In genomic region chr7:92750961-92751360, GRCh38 we compare ENCODE assay signal across 25 cellular contexts.
A peak's percentile ranks its signal among the peaks of the same experiment; 100 is the strongest.
DNase-seq lines count a peak whose midpoint lies in the region; ATAC-seq, FAIRE-seq and TF ChIP-seq lines count a peak whose summit lies in the region.
"Had no signal": no experiment of that assay in that cellular context is flagged by ENCODE, and none has a peak within 500 bp of the region (broad histone marks: within the 10 kb centered on the region; RNA-seq: fewer than 3 reads in every experiment).

No MANE protein-coding gene starts in this region.

- H4K20me1 ChIP-seq in astrocyte (ENCODE audit: insufficient read depth, low read length), result peaks cover 4% of the 10 kb centered on the region

- H3K9me3 ChIP-seq in Caco-2 (0 out of 2 replicates have a peak, but pooled peaks cover 4% of the 10 kb centered on the region), HUES48 (ENCODE audit: control insufficient read depth, insufficient read depth, low read length) (no peaks in the 10 kb centered on the region), astrocyte (ENCODE audit: insufficient read depth, low read depth, low read length) (no peaks in the 10 kb centered on the region), mesenchymal stem cell (ENCODE audit: control insufficient read depth, low read length) (no peaks in the 10 kb centered on the region), A673 (ENCODE audit: low read depth, low read length, poor library complexity, severe bottlenecking) (no peaks in the 10 kb centered on the region)
- H3K9me3 ChIP-seq in effector memory CD4-positive, alpha-beta T cell (ENCODE audit: control insufficient read depth, low read length), result no peaks in the 10 kb centered on the region
- H3K9me3 ChIP-seq: gastrocnemius medialis, prostate gland, thyroid gland had no signal

- no peak overlapping the region for H2BK5ac ChIP-seq in mesenchymal stem cell (ENCODE audit: low read depth, low read length, poor library complexity, severe bottlenecking)

- FAIRE-seq in astrocyte (lab: Jason Lieb, UNC), result no peak
- FAIRE-seq: H1 had no signal

- H3K4me1 ChIP-seq in Caco-2 (peaks cover 43% of the 10 kb centered on the region), HUES48 (ENCODE audit: control insufficient read depth, insufficient read depth, low read length) (peaks cover 52% of the 10 kb centered on the region), astrocyte (ENCODE audit: insufficient read depth, low read length) (peaks cover 63% of the 10 kb centered on the region), mesenchymal stem cell (ENCODE audit: control insufficient read depth, insufficient read depth, low read depth, low read length) (peaks cover 5% of the 10 kb centered on the region), A673 (ENCODE audit: insufficient read depth, low read length, poor library complexity, severe bottlenecking) (peaks cover 7% of the 10 kb centered on the region)
- H3K4me1 ChIP-seq in effector memory CD4-positive, alpha-beta T cell (ENCODE audit: control insufficient read depth, insufficient read depth, low read length, poor library complexity, severe bottlenecking), result no peaks in the 10 kb centered on the region
- H3K4me1 ChIP-seq: gastrocnemius medialis, prostate gland had no signal

- ATAC-seq in GM21390 (IDR thresholded peaks at IDR 0.05; ENCODE audit: unreplicated experiment), result no peak
- ATAC-seq: gastrocnemius medialis, T-cell had no signal

- DNase-seq in Caco-2 (no peak), astrocyte (ENCODE audit: low read depth) (peak; percentile 65), mesenchymal stem cell (no peak), OCI-M1 (lab: John Stamatoyannopoulos, UW) (no peak), A673 (ENCODE audit: low spot score) (no peak)
- no peak for DNase-seq in effector memory CD4-positive, alpha-beta T cell
- DNase-seq: activated CD4-positive, alpha-beta T cell treated with anti-CD3 and anti-CD28 coated beads for 4 hours; activated effector memory CD4-positive, alpha-beta T cell treated with anti-CD3 and anti-CD28 coated beads, Interleukin-2, amount 50 U/mL, for 16 hours; CD4-positive, alpha-beta memory T cell; DMS79; gastrocnemius medialis; mesendoderm; NCI-H1105; NCI-H2029 treated with DMSO at 0.1 percent for 48 hours; NCI-H446 treated with DMSO at 0.1 percent for 48 hours; stimulated activated CD4-positive, alpha-beta T cell treated with anti-CD3 and anti-CD28 coated beads, Interleukin-2, amount 100 ng/mL, for 48 hours; stimulated activated naive CD4-positive, alpha-beta T cell treated with Interleukin-2 at 50 U/mL for 16 hours; T-cell; thyroid gland had no signal

- BruUV-seq in Caco-2 (replicated peaks; lab: Mats Ljungman, UMichigan), result no TSS peak
- no TSS peak for BruUV-seq in A673 (replicated peaks; lab: Mats Ljungman, UMichigan)

- 80% methylated on average over 1 of the region's 5 CpGs for WGBS in mesenchymal stem cell

- H3K27ac Mint-ChIP-seq in Caco-2 (ENCODE audit: unreplicated experiment) (peak overlapping the region; percentile 26), astrocyte (ENCODE audit: unreplicated experiment) (peak overlapping the region; percentile 93)
- H3K27ac Mint-ChIP-seq: nephron, T-cell had no signal

- H4K8ac ChIP-seq in mesenchymal stem cell (ENCODE audit: low read length), result no peak overlapping the region

- no peak overlapping the region for H2BK15ac ChIP-seq in mesenchymal stem cell (ENCODE audit: low read depth, poor library complexity, severe bottlenecking)

- H3K9ac ChIP-seq in HUES48 (ENCODE audit: low read depth, low read length), result no peak overlapping the region
- peak overlapping the region; percentile 5 for H3K9ac ChIP-seq in astrocyte (ENCODE audit: low read length)
- no peak overlapping the region for H3K9ac ChIP-seq in mesenchymal stem cell (ENCODE audit: low read length)

- POLR2A ChIA-PET in Caco-2 (lab: Charles Lee), result no interaction called here
- POLR2A ChIA-PET in A673 (lab: Charles Lee; ENCODE audit: low non-redundant PET), result no interaction called here

- no peak overlapping the region for H2AK5ac ChIP-seq in mesenchymal stem cell (ENCODE audit: low read length, severe bottlenecking)

- peaks cover 60% of the 10 kb centered on the region for H3K36me3 Mint-ChIP-seq in Caco-2 (ENCODE audit: insufficient read depth, unreplicated experiment)
- H3K36me3 Mint-ChIP-seq in astrocyte (ENCODE audit: low read depth, unreplicated experiment), result peaks cover 16% of the 10 kb centered on the region

- no peak overlapping the region for H2BK12ac ChIP-seq in mesenchymal stem cell (ENCODE audit: low read length in 2 of 2)

- H3K18ac ChIP-seq in mesenchymal stem cell (ENCODE audit: low read depth in 1 of 2, low read length in 2 of 2), result no peak overlapping the region

- H3K14ac ChIP-seq in mesenchymal stem cell (ENCODE audit: low read length in 2 of 2), result no peak overlapping the region

- intact Hi-C loops in Caco-2 (cut with micrococcal nuclease; ENCODE audit: unreplicated experiment) (no loop called here), A673 (cut with micrococcal nuclease; ENCODE audit: unreplicated experiment) (no loop called here)

- H3K4me2 ChIP-seq in astrocyte (ENCODE audit: low read length), result no peak overlapping the region
- no peak overlapping the region for H3K4me2 ChIP-seq in mesenchymal stem cell (ENCODE audit: low read length, poor library complexity, severe bottlenecking)

- no peak overlapping the region for H2BK120ac ChIP-seq in mesenchymal stem cell (ENCODE audit: low read depth, low read length)

- peaks cover 3% of the 10 kb centered on the region for H3K79me1 ChIP-seq in mesenchymal stem cell (replicated peaks; ENCODE audit: low read length, poor library complexity, severe bottlenecking)

- H3K79me2 ChIP-seq in astrocyte (ENCODE audit: insufficient read depth, low read length), result peaks cover 82% of the 10 kb centered on the region

- CTCF ChIA-PET in Caco-2 (lab: Charles Lee) (no interaction called here), A673 (lab: Charles Lee) (no interaction called here)

- H4K91ac ChIP-seq in mesenchymal stem cell (ENCODE audit: low read length), result no peak overlapping the region

- H3K27me3 Mint-ChIP-seq in Caco-2 (ENCODE audit: insufficient read depth, unreplicated experiment) (no peaks in the 10 kb centered on the region), astrocyte (ENCODE audit: low read depth, unreplicated experiment) (no peaks in the 10 kb centered on the region)
- H3K27me3 Mint-ChIP-seq: CD4-positive, alpha-beta memory T cell; T-cell had no signal

- no peak overlapping the region for H3K4ac ChIP-seq in mesenchymal stem cell (ENCODE audit: low read depth in 1 of 2, low read length in 2 of 2)

- no peaks in the 10 kb centered on the region for H3K36me3 ChIP-seq in Caco-2 (ENCODE audit: control insufficient read depth, insufficient read depth, low read length)
- no peaks in the 10 kb centered on the region for H3K36me3 ChIP-seq in HUES48 (ENCODE audit: control insufficient read depth, insufficient read depth, low read length)
- H3K36me3 ChIP-seq in astrocyte (ENCODE audit: insufficient read depth, low read length), result no peaks in the 10 kb centered on the region
- H3K36me3 ChIP-seq in mesenchymal stem cell (ENCODE audit: control insufficient read depth in 1 of 2, insufficient read depth in 2 of 2, low read depth in 1 of 2, low read length in 2 of 2), result peaks cover 0 to 3% of the 10 kb centered on the region in 2 experiments
- H3K36me3 ChIP-seq in A673 (ENCODE audit: insufficient read depth, low read length, poor library complexity, severe bottlenecking), result no peaks in the 10 kb centered on the region
- no peaks in the 10 kb centered on the region for H3K36me3 ChIP-seq in effector memory CD4-positive, alpha-beta T cell (ENCODE audit: control insufficient read depth, insufficient read depth, low read length)
- H3K36me3 ChIP-seq: gastrocnemius medialis, prostate gland, thyroid gland had no signal

- no peak overlapping the region for H3K4me3 ChIP-seq in Caco-2 (ENCODE audit: low read depth, low read length)
- peak overlapping the region; percentile 7; the same call in 1 of the 2 replicates for H3K4me3 ChIP-seq in HUES48 (ENCODE audit: low read depth, low read length)
- no peak overlapping the region for H3K4me3 ChIP-seq in astrocyte (ENCODE audit: insufficient read depth, low read depth, low read length)
- no peak overlapping the region for H3K4me3 ChIP-seq in mesenchymal stem cell (ENCODE audit: insufficient read depth in 1 of 2, low read depth in 1 of 2, low read length in 2 of 2)
- H3K4me3 ChIP-seq in A673 (ENCODE audit: low read depth, low read length, poor library complexity, severe bottlenecking), result no peak overlapping the region
- H3K4me3 ChIP-seq in effector memory CD4-positive, alpha-beta T cell (ENCODE audit: insufficient read depth, low read depth, low read length, poor library complexity, severe bottlenecking), result no peak overlapping the region
- H3K4me3 ChIP-seq: gastrocnemius medialis, prostate gland, skin epidermis, thyroid gland had no signal

- peaks cover 21% of the 10 kb centered on the region for H3K4me1 Mint-ChIP-seq in Caco-2 (ENCODE audit: low read depth, unreplicated experiment)
- H3K4me1 Mint-ChIP-seq in astrocyte (ENCODE audit: low read depth, unreplicated experiment), result peaks cover 63% of the 10 kb centered on the region

- H3K23ac ChIP-seq in mesenchymal stem cell (ENCODE audit: low read length in 2 of 2), result no peak overlapping the region

- H3K27ac ChIP-seq in HUES48 (ENCODE audit: low read depth, low read length), result peak overlapping the region; percentile 43
- H3K27ac ChIP-seq in astrocyte (ENCODE audit: low read depth, low read length), result peak overlapping the region; percentile 96
- peak overlapping the region; percentile 92 for H3K27ac ChIP-seq in mesenchymal stem cell (ENCODE audit: low read length, poor library complexity, severe bottlenecking)
- H3K27ac ChIP-seq in A673 (ENCODE audit: low read depth, low read length, poor library complexity, severe bottlenecking), result no peak overlapping the region
- no peak overlapping the region for H3K27ac ChIP-seq in effector memory CD4-positive, alpha-beta T cell (ENCODE audit: insufficient read depth, low read length, poor library complexity, severe bottlenecking)
- H3K27ac ChIP-seq: gastrocnemius medialis, prostate gland, skin epidermis, thyroid gland had no signal

- H3K4me3 Mint-ChIP-seq in Caco-2 (ENCODE audit: unreplicated experiment), result no peak overlapping the region
- peak overlapping the region; percentile 16 for H3K4me3 Mint-ChIP-seq in astrocyte (ENCODE audit: unreplicated experiment)
- H3K4me3 Mint-ChIP-seq: CD4-positive, alpha-beta memory T cell; nephron; T-cell had no signal

- H2AFZ ChIP-seq in astrocyte (ENCODE audit: low read depth, low read length) (no peak overlapping the region), mesenchymal stem cell (ENCODE audit: low read depth, low read length) (no peak overlapping the region)

- H3K9me3 Mint-ChIP-seq in Caco-2 (ENCODE audit: unreplicated experiment) (no peaks in the 10 kb centered on the region), astrocyte (ENCODE audit: unreplicated experiment) (no peaks in the 10 kb centered on the region)
- H3K9me3 Mint-ChIP-seq: T-cell had no signal

- H3K27me3 ChIP-seq in Caco-2 (replicated peaks; ENCODE audit: control insufficient read depth, insufficient read depth, low read length), result no peaks in the 10 kb centered on the region
- no peaks in the 10 kb centered on the region for H3K27me3 ChIP-seq in HUES48 (ENCODE audit: control insufficient read depth, insufficient read depth, low read length)
- no peaks in the 10 kb centered on the region for H3K27me3 ChIP-seq in astrocyte (ENCODE audit: insufficient read depth, low read length)
- no peaks in the 10 kb centered on the region for H3K27me3 ChIP-seq in mesenchymal stem cell (ENCODE audit: control insufficient read depth in 1 of 2, insufficient read depth in 1 of 2, low read length in 2 of 2)
- H3K27me3 ChIP-seq in A673 (replicated peaks; ENCODE audit: insufficient read depth, low read depth, low read length, poor library complexity), result no peaks in the 10 kb centered on the region
- no peaks in the 10 kb centered on the region for H3K27me3 ChIP-seq in effector memory CD4-positive, alpha-beta T cell (replicated peaks; ENCODE audit: control insufficient read depth, insufficient read depth, low read length, poor library complexity, severe bottlenecking)
- H3K27me3 ChIP-seq: gastrocnemius medialis, thyroid gland had no signal

- TF ChIP-seq CTCF in Caco-2 (IDR thresholded peaks at IDR 0.05; ENCODE audit: insufficient read depth in 1 of 2, low read depth in 1 of 2, low read length in 1 of 2, severe bottlenecking in 1 of 2, unreplicated experiment in 1 of 2) (no peak), astrocyte (IDR thresholded peaks at IDR 0.05; ENCODE audit: insufficient read depth, low read depth, low read length) (no peak), A673 (conservative IDR thresholded peaks at IDR 0.05; ENCODE audit: low read depth, low read length) (no peak)

Comparison
In these comparisons a context has a peak if more than half of its experiments do, and no peak if none do; other contexts are left out.
1. H3K27ac ChIP-seq: peak in HUES48 (single experiment), astrocyte (single experiment) and mesenchymal stem cell (single experiment); none in A673 (single experiment) and effector memory CD4-positive, alpha-beta T cell (single experiment).